Comparison of ENCODE assay signal across 13 cellular contexts in genomic region chr6:158773581-158774449, GRCh38. TPM values are rescaled to one million over a fixed set of nuclear protein-coding genes. Genes with fewer than 3 reads are reported as not detected.
DNase-seq lines count a peak whose midpoint lies in the region; ATAC-seq and TF ChIP-seq lines count a peak whose summit lies in the region.
"Had no signal": no experiment of that assay in that cellular context is flagged by ENCODE, and none has a peak within 500 bp of the region (broad histone marks: within the 10 kb centered on the region; RNA-seq: fewer than 3 reads in every experiment).

No MANE protein-coding gene starts in this region.

- POLR2A ChIA-PET in CD8-positive, alpha-beta T cell (lab: Charles Lee): interaction anchor here (0.9 kb wide), 1 partner anchor 22 kb away, joined by 3 read pairs; no protein-coding TSS in a partner anchor
- POLR2A ChIA-PET in PC-9 (lab: Charles Lee; ENCODE audit: unreplicated experiment): interaction anchor here (1.3 kb wide), 1 partner anchor 80 kb away, joined by 7 read pairs; no protein-coding TSS in a partner anchor

- no peaks in the 10 kb centered on the region for H3K9me3 Mint-ChIP-seq in CD8-positive, alpha-beta T cell
- no peaks in the 10 kb centered on the region for H3K9me3 Mint-ChIP-seq in natural killer cell treated with Interleukin-12 subunit alpha and Interleukin-12 subunit beta and Interleukin-15 and Interleukin-18, amount 100 ng/mL, for 72 hours
- H3K9me3 Mint-ChIP-seq: activated B cell treated with CpG ODN at 0.5 μM for 24 hours had no signal

- peaks cover 36% of the 10 kb centered on the region for H3K4me1 ChIP-seq in CD8-positive, alpha-beta T cell (ENCODE audit: insufficient read depth, low read length)
- peaks cover 79% of the 10 kb centered on the region for H3K4me1 ChIP-seq in PC-9 (replicated peaks; ENCODE audit: insufficient read depth)

- no peaks in the 10 kb centered on the region for H3K9me3 ChIP-seq in CD8-positive, alpha-beta T cell (ENCODE audit: low read length)
- no peaks in the 10 kb centered on the region for H3K9me3 ChIP-seq in PC-9 (ENCODE audit: insufficient read depth, low read depth)

- no peak overlapping the region for H3K4me3 ChIP-seq in CD8-positive, alpha-beta T cell (ENCODE audit: low read depth, low read length)
- H3K4me3 ChIP-seq in PC-9 (no peak overlapping the region; the same call in 1 of the 2 replicates), coronary artery (no peak overlapping the region)

- peaks cover 98% of the 10 kb centered on the region for H3F3A ChIP-seq in PC-9 (ENCODE audit: insufficient read depth, low read depth)

- TSS peak; percentile 1 for BruUV-seq in PC-9 (replicated peaks; lab: Mats Ljungman, UMichigan)

- no peak overlapping the region for H2AFZ ChIP-seq in PC-9

- no peak overlapping the region for H3K4me3 Mint-ChIP-seq in CD8-positive, alpha-beta T cell
- H3K4me3 Mint-ChIP-seq in natural killer cell treated with Interleukin-12 subunit alpha and Interleukin-12 subunit beta and Interleukin-15 and Interleukin-18, amount 100 ng/mL, for 72 hours: no peak overlapping the region
- H3K4me3 Mint-ChIP-seq: activated B cell treated with CpG ODN at 0.5 μM for 24 hours had no signal

- peaks cover 55% of the 10 kb centered on the region for H4K20me1 ChIP-seq in PC-9 (ENCODE audit: insufficient read depth)

- H3K27me3 ChIP-seq in CD8-positive, alpha-beta T cell (ENCODE audit: insufficient read depth, low read length): no peaks in the 10 kb centered on the region
- no peaks in the 10 kb centered on the region for H3K27me3 ChIP-seq in PC-9 (ENCODE audit: insufficient read depth, low read depth)

- H3K27ac Mint-ChIP-seq in CD8-positive, alpha-beta T cell: peak overlapping the region; percentile 49
- H3K27ac Mint-ChIP-seq in natural killer cell treated with Interleukin-12 subunit alpha and Interleukin-12 subunit beta and Interleukin-15 and Interleukin-18, amount 100 ng/mL, for 72 hours: peak overlapping the region; percentile 51 to 53
- H3K27ac Mint-ChIP-seq: activated B cell treated with CpG ODN at 0.5 μM for 24 hours had no signal

- no peaks in the 10 kb centered on the region for H3K9me2 ChIP-seq in PC-9 (ENCODE audit: insufficient read depth)

- peaks cover 97% of the 10 kb centered on the region for H3K79me2 ChIP-seq in PC-9 (ENCODE audit: low read depth)

- H3K36me3 Mint-ChIP-seq in CD8-positive, alpha-beta T cell: peaks cover 99% of the 10 kb centered on the region
- H3K36me3 Mint-ChIP-seq in natural killer cell treated with Interleukin-12 subunit alpha and Interleukin-12 subunit beta and Interleukin-15 and Interleukin-18, amount 100 ng/mL, for 72 hours: peaks cover 32% of the 10 kb centered on the region

- CTCF ChIA-PET in CD8-positive, alpha-beta T cell (lab: Charles Lee): interaction anchor here (1.0 to 3.4 kb wide), 3 partner anchors 35 to 199 kb away, joined by 3 to 16 read pairs (median 4); no protein-coding TSS in a partner anchor
- CTCF ChIA-PET in PC-9 (lab: Charles Lee): no interaction called here

- no peak for TF ChIP-seq CTCF in CD8-positive, alpha-beta T cell (IDR thresholded peaks at IDR 0.05)
- TF ChIP-seq CTCF in PC-9 (conservative IDR thresholded peaks at IDR 0.05) (no peak), coronary artery (IDR thresholded peaks at IDR 0.05) (no peak)

- intact Hi-C loops in CD8-positive, alpha-beta T cell (cut with DNase I, micrococcal nuclease): loop anchor here (5.0 to 10.0 kb wide), 2 partner anchors 33 to 361 kb away; no protein-coding TSS in a partner anchor
- intact Hi-C loops in PC-9 (cut with micrococcal nuclease; ENCODE audit: unreplicated experiment): loop anchor here (2.0 to 5.0 kb wide), 4 partner anchors 45 to 198 kb away; partner anchors contain the start of gene EZR

- no peak overlapping the region for H3K27ac ChIP-seq in CD8-positive, alpha-beta T cell (ENCODE audit: low read depth, low read length)
- H3K27ac ChIP-seq in PC-9: peak overlapping the region; percentile 86
- H3K27ac ChIP-seq in coronary artery: no peak overlapping the region

- no peaks in the 10 kb centered on the region for H3K27me3 Mint-ChIP-seq in CD8-positive, alpha-beta T cell (ENCODE audit: low read depth)
- no peaks in the 10 kb centered on the region for H3K27me3 Mint-ChIP-seq in natural killer cell treated with Interleukin-12 subunit alpha and Interleukin-12 subunit beta and Interleukin-15 and Interleukin-18, amount 100 ng/mL, for 72 hours
- H3K27me3 Mint-ChIP-seq: activated B cell treated with CpG ODN at 0.5 μM for 24 hours had no signal

- DNase-seq in CD8-positive, alpha-beta T cell: no peak
- DNase-seq in PC-9: peak in 1 of 2 experiments; percentile 43
- peak; percentile 50 for DNase-seq in coronary artery (ENCODE audit: low spot score)
- DNase-seq in natural killer cell treated with Interleukin-12 subunit alpha and Interleukin-12 subunit beta and Interleukin-15 and Interleukin-18, amount 100 ng/mL, for 72 hours (ENCODE audit: low spot score): peak; percentile 40
- DNase-seq in NCI-H187 treated with DMSO at 0.1 percent for 48 hours (lab: John Stamatoyannopoulos, UW): no peak
- no peak for DNase-seq in inferior parietal cortex (ENCODE audit: extremely low spot score)
- DNase-seq: activated B cell treated with CpG ODN at 0.5 μM for 24 hours, amniotic stem cell, DMS53, NCI-H2081 treated with DMSO at 0.1 percent for 48 hours, PC-3 had no signal

- peaks cover 79% of the 10 kb centered on the region for H3K36me3 ChIP-seq in CD8-positive, alpha-beta T cell (ENCODE audit: insufficient read depth, low read length)
- peaks cover 93% of the 10 kb centered on the region for H3K36me3 ChIP-seq in PC-9 (ENCODE audit: low read depth)

- peaks cover 62% of the 10 kb centered on the region for H3K4me1 Mint-ChIP-seq in CD8-positive, alpha-beta T cell (ENCODE audit: low read depth)
- peaks cover 44 to 54% of the 10 kb centered on the region in 2 donors for H3K4me1 Mint-ChIP-seq in natural killer cell treated with Interleukin-12 subunit alpha and Interleukin-12 subunit beta and Interleukin-15 and Interleukin-18, amount 100 ng/mL, for 72 hours (ENCODE audit: low read depth in 2 of 2)
- H3K4me1 Mint-ChIP-seq: activated B cell treated with CpG ODN at 0.5 μM for 24 hours had no signal

- H3K4me2 ChIP-seq in PC-9: peak overlapping the region; percentile 52

- no peak for ATAC-seq in CD8-positive, alpha-beta T cell
- no peak for ATAC-seq in natural killer cell treated with Interleukin-12 subunit alpha and Interleukin-12 subunit beta and Interleukin-15 and Interleukin-18, amount 100 ng/mL, for 72 hours
- ATAC-seq in GM21786 (IDR thresholded peaks at IDR 0.05; ENCODE audit: unreplicated experiment) (no peak), HG03095 (IDR thresholded peaks at IDR 0.05; ENCODE audit: unreplicated experiment) (no peak)
- ATAC-seq: PC-3 had no signal

RNA-seq across cellular contexts. Expression of gene EZR, which starts 45.4 kb away (rescaled TPM):
- total RNA-seq in CD8-positive, alpha-beta T cell: 100 to 1,000 TPM; 626 to 627 TPM
- 231 and 240 TPM in 2 replicates for total RNA-seq in PC-9 (2021)
- total RNA-seq in natural killer cell treated with Interleukin-12 subunit alpha and Interleukin-12 subunit beta and Interleukin-15 and Interleukin-18, amount 100 ng/mL, for 72 hours: 100 to 1,000 TPM in 1 of 2 donors, 10 to 100 TPM in 1; 71.0 to 135 TPM

Comparison
In these comparisons a context has a peak if more than half of its experiments do, and no peak if none do; other contexts are left out.
1. DNase-seq: peak in coronary artery (single experiment) and natural killer cell treated with Interleukin-12 subunit alpha and Interleukin-12 subunit beta and Interleukin-15 and Interleukin-18, amount 100 ng/mL, for 72 hours (single experiment); none in CD8-positive, alpha-beta T cell (0 of 7), NCI-H187 treated with DMSO at 0.1 percent for 48 hours (single experiment) and inferior parietal cortex (single experiment).